Comparison of ENCODE assay signal across 19 cellular contexts in the genomic region with DNA sequence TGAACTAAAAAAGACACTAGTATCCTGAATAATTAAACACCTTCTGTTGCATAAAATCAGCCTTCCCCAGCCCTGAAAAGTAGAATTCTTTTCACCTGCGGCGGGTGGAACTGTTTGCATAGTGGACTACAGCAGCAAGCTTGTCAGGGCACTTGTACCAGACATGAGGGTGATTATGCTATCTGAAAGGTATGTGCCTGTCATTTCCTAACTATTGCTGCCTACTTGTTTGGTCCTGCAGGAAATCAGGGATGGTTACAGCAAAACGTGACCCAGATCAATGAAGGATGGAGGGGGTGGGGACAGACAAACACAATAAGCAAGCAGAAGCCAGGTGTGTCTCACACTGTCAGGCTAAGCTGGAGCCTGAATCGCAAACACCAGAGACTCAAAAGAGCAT.
DNase-seq lines count a peak whose midpoint lies in the region; ATAC-seq and TF ChIP-seq lines count a peak whose summit lies in the region.
"Had no signal": no experiment of that assay in that cellular context is flagged by ENCODE, and none has a peak within 500 bp of the region (broad histone marks: within the 10 kb centered on the region; RNA-seq: fewer than 3 reads in every experiment).

No MANE protein-coding gene starts in this region.

- TF ChIP-seq CTCF in left lung (IDR thresholded peaks at IDR 0.05): no peak

- no peaks in the 10 kb centered on the region for H3K36me3 ChIP-seq in left lung
- H3K36me3 ChIP-seq: BLaER1 treated with 17β-estradiol and CSF1 and Interleukin-3, amounts not matched to agents 10 nM and 100 nM; brain microvascular endothelial cell; stomach had no signal

- no peaks in the 10 kb centered on the region for H3K4me1 ChIP-seq in left lung
- H3K4me1 ChIP-seq: A549, stomach had no signal

- no peak overlapping the region for H3K4me3 ChIP-seq in left lung
- H3K4me3 ChIP-seq: A549; BLaER1 treated with 17β-estradiol and CSF1 and Interleukin-3, amounts not matched to agents 10 nM and 100 nM; stomach had no signal

- H3K27me3 ChIP-seq in left lung: no peaks in the 10 kb centered on the region
- H3K27me3 ChIP-seq: BLaER1 treated with 17β-estradiol and CSF1 and Interleukin-3, amounts not matched to agents 10 nM and 100 nM; brain microvascular endothelial cell; stomach had no signal

- H3K27ac ChIP-seq in left lung: no peak overlapping the region
- H3K27ac ChIP-seq: A549; BLaER1 treated with 17β-estradiol and CSF1 and Interleukin-3, amounts not matched to agents 10 nM and 100 nM; brain microvascular endothelial cell; HL-60; stomach had no signal

- intact Hi-C loops in left lung (cut with DNase I): no loop called here

- DNase-seq in COLO668 (lab: John Stamatoyannopoulos, UW; ENCODE audit: unreplicated experiment): peak; percentile 66
- DNase-seq in NCI-H1105 (lab: John Stamatoyannopoulos, UW): peak; percentile 43
- DNase-seq in NCI-H774 (lab: John Stamatoyannopoulos, UW): peak; percentile 97
- no peak for DNase-seq in left lung
- DNase-seq in AG08396 (ENCODE audit: low spot score): no peak
- DNase-seq in activated T-cell treated with anti-CD3 and anti-CD28 coated beads, Interleukin-2, amount 50 U/mL, for 1 hour: no peak
- DNase-seq in SK-N-DZ (ENCODE audit: low spot score): no peak
- DNase-seq: activated CD4-positive, alpha-beta T cell treated with anti-CD3 and anti-CD28 coated beads for 1 hour; activated naive CD8-positive, alpha-beta T cell treated with anti-CD3 and anti-CD28 coated beads, Interleukin-2, amount 10 ng/mL, durations not matched to agents 7 days and 5 days; brain microvascular endothelial cell; dermis blood vessel endothelial cell; NCI-H2171; small intestine; stimulated activated CD4-positive, alpha-beta T cell treated with anti-CD3 and anti-CD28 coated beads, Interleukin-4, amount 100 ng/mL, for 24 hours; stomach had no signal

- peak; percentile 97 for ATAC-seq in left lung
- no peak for ATAC-seq in HG02938 (IDR thresholded peaks at IDR 0.05; ENCODE audit: unreplicated experiment)
- ATAC-seq: A549 had no signal

- peaks cover 0 to 10% of the 10 kb centered on the region in 2 donors for H3K9me3 ChIP-seq in left lung
- H3K9me3 ChIP-seq: A549 had no signal

Comparison
In these comparisons a context has a peak if more than half of its experiments do, and no peak if none do; other contexts are left out.
1. DNase-seq: peak in COLO668 (single experiment), NCI-H1105 (single experiment) and NCI-H774 (single experiment); none in left lung (0 of 2), AG08396 (single experiment), activated T-cell treated with anti-CD3 and anti-CD28 coated beads, Interleukin-2, amount 50 U/mL, for 1 hour (single experiment) and SK-N-DZ (single experiment).